In genomic region chr9:112032733-112033132, GRCh38 we compare ENCODE assay signal across 1 cellular context.
TF ChIP-seq lines count a peak whose summit lies in the region.

No MANE protein-coding gene starts in this region.

TF ChIP-seq in K562, 482 proteins besides CTCF, POLR2A, EP300 and RAD21 (continued from another document):
- TF ChIP-seq AFF4 (CRISPR knock-in tag; IDR thresholded peaks at IDR 0.05) (no peak), ZNF354B (CRISPR knock-in tag; IDR thresholded peaks at IDR 0.05) (no peak), NUFIP1 (IDR thresholded peaks at IDR 0.05; ENCODE audit: partially characterized antibody) (no peak), PKNOX1 (IDR thresholded peaks at IDR 0.05) (0 out of 2 replicates have a peak, but pooled peaks have one; percentile 7), ARHGAP35 (IDR thresholded peaks at IDR 0.05; ENCODE audit: partially characterized antibody) (no peak), MNT (conservative IDR thresholded peaks at IDR 0.05) (no peak), ELK1 (CRISPR knock-in tag; IDR thresholded peaks at IDR 0.05) (no peak)
